ENCODE assay signal across 1 cellular context in genomic region chr7:150448789-150449147, GRCh38.
TF ChIP-seq lines count a peak whose summit lies in the region.

No MANE protein-coding gene starts in this region.

TF ChIP-seq in K562, 482 proteins besides CTCF, POLR2A, EP300 and RAD21 (continued from another document):
- TF ChIP-seq ZNF398 (CRISPR knock-in tag; IDR thresholded peaks at IDR 0.05) (no peak), ZNF384 (IDR thresholded peaks at IDR 0.05; ENCODE audit: low read depth, low read length) (no peak), CTBP1 (IDR thresholded peaks at IDR 0.05; ENCODE audit: borderline replicate concordance) (no peak; the same call in 1 of the 2 replicates), XRCC4 (IDR thresholded peaks at IDR 0.05; ENCODE audit: extremely low read depth, insufficient read depth, insufficient read length) (no peak), SMARCA4 (IDR thresholded peaks at IDR 0.05) (no peak), TBP (optimal IDR thresholded peaks at IDR 0.05; ENCODE audit: low read depth, low read length) (no peak), MAZ (CRISPR knock-in tag; conservative IDR thresholded peaks at IDR 0.05 in 1 of 2, IDR thresholded peaks at IDR 0.05 in 1 of 2) (peak in 1 of 2 experiments; percentile 54; a peak in 1 of 4 replicates), ZNF639 (CRISPR knock-in tag; conservative IDR thresholded peaks at IDR 0.05 in 1 of 2, IDR thresholded peaks at IDR 0.05 in 1 of 2) (no peak), TSC22D4 (tag; IDR thresholded peaks at IDR 0.05) (no peak), GATA2 (CRISPR knock-in tag; IDR thresholded peaks at IDR 0.05) (no peak), ZNF274 (IDR thresholded peaks at IDR 0.05; ENCODE audit: borderline replicate concordance, low read depth, low read length) (no peak), EGR1 (conservative IDR thresholded peaks at IDR 0.05) (no peak), POU5F1 (IDR thresholded peaks at IDR 0.05; ENCODE audit: borderline replicate concordance, low read depth, low read length, partially characterized antibody) (no peak), ZNF133 (CRISPR knock-in tag; IDR thresholded peaks at IDR 0.05) (no peak), NRF1 (conservative IDR thresholded peaks at IDR 0.05 in 1 of 2, IDR thresholded peaks at IDR 0.05 in 1 of 2) (no peak)
TF ChIP-seq in K562: peak in this region for 35.
